ENCODE assay signal across 32 cellular contexts in the genomic region with DNA sequence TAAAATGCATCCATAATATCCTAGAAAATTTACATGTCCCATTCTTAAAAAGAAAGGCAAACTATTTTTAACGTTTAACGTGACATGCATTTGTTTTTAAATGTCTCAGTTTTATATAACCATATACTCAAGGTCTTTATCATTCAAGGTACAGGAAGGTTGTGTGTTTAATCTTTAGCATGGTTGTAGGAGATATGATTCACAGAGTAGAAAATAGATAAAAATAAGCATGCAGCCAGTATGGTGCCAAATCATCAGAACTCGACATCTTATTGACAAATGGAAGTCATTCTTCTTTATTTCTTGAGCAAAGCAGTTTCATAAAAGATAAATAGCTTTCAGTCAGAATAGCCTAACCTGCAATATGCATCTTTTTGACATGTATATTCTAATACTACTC. TPM values are rescaled to one million over a fixed set of nuclear protein-coding genes. Genes with fewer than 3 reads are reported as not detected.
"Had no signal": no experiment of that assay in that cellular context is flagged by ENCODE, and none has a peak within 500 bp of the region (broad histone marks: within the 10 kb centered on the region; RNA-seq: fewer than 3 reads in every experiment).

No MANE protein-coding gene starts in this region.

- DNase-seq: colonic mucosa; effector CD8-positive, alpha-beta T cell; endodermal cell; foreskin keratinocyte; heart left ventricle; kidney; nucleus accumbens; stimulated activated CD4-positive, alpha-beta T cell treated with anti-CD3 and anti-CD28 coated beads, Interleukin-12 subunit alpha, Interleukin-12 subunit beta, amount 100 ng/mL, for 4 hours; stimulated activated CD4-positive, alpha-beta T cell treated with anti-CD3 and anti-CD28 coated beads, Interleukin-1b, Interleukin-23, amount 100 ng/mL, for 48 hours; stimulated activated CD4-positive, alpha-beta T cell treated with anti-CD3 and anti-CD28 coated beads, Interleukin-4, amount 100 ng/mL, for 1 hour; stimulated activated CD8-positive, alpha-beta memory T cell treated with anti-CD3 and anti-CD28 coated beads, Interleukin-4, amount 100 ng/mL, for 48 hours; stimulated activated naive CD4-positive, alpha-beta T cell treated with Interleukin-2 at 50 U/mL for 16 hours; stomach; upper lobe of left lung had no signal

- H3K4me3 Mint-ChIP-seq: dendritic cell treated with granulocyte-macrophage colony-stimulating factor and Interleukin-4, amounts not matched to agents 40 ng/mL and 50 ng/mL, for 4 days; endodermal cell; memory B cell; nephron; neural progenitor cell had no signal

- H3K79me2 ChIP-seq: hepatocyte had no signal

- H3K9me3 ChIP-seq: colonic mucosa, esophagus muscularis mucosa, gastroesophageal sphincter, prostate gland, right atrium auricular region, stomach, thoracic aorta, tibial nerve, upper lobe of left lung had no signal

- H3K4me3 ChIP-seq: colonic mucosa, esophagus muscularis mucosa, gastroesophageal sphincter, heart left ventricle, hepatocyte, lung, neural progenitor cell, prostate gland, right atrium auricular region, smooth muscle cell, stomach, thoracic aorta, tibial nerve, upper lobe of left lung had no signal

- H3K27me3 Mint-ChIP-seq: dendritic cell treated with granulocyte-macrophage colony-stimulating factor and Interleukin-4, amounts not matched to agents 40 ng/mL and 50 ng/mL, for 4 days; memory B cell had no signal

- H3K4me2 ChIP-seq: hepatocyte, neural progenitor cell, smooth muscle cell had no signal

- H3K36me3 ChIP-seq: colonic mucosa, esophagus muscularis mucosa, gastroesophageal sphincter, neural progenitor cell, prostate gland, right atrium auricular region, stomach, thoracic aorta, tibial nerve had no signal

- H3K27ac Mint-ChIP-seq: endodermal cell, nephron, neural progenitor cell had no signal

- H3K27me3 ChIP-seq: colonic mucosa, esophagus muscularis mucosa, foreskin keratinocyte, gastroesophageal sphincter, heart left ventricle, hepatocyte, neural progenitor cell, right atrium auricular region, stomach, tibial nerve, upper lobe of left lung had no signal

- H3K9me3 Mint-ChIP-seq: dendritic cell treated with granulocyte-macrophage colony-stimulating factor and Interleukin-4, amounts not matched to agents 40 ng/mL and 50 ng/mL, for 4 days; memory B cell; neural progenitor cell had no signal

- H2AFZ ChIP-seq: hepatocyte, neural progenitor cell had no signal

- H3K36me3 Mint-ChIP-seq: neural progenitor cell had no signal

- H3K27ac ChIP-seq: colonic mucosa, epithelial cell of prostate, esophagus muscularis mucosa, foreskin keratinocyte, gastroesophageal sphincter, heart left ventricle, hepatocyte, neural progenitor cell, prostate gland, right atrium auricular region, stomach, thoracic aorta, tibial nerve, upper lobe of left lung had no signal

- ATAC-seq: foreskin keratinocyte, gastroesophageal sphincter, heart left ventricle, left lobe of liver, sciatic nerve had no signal

- H3K4me1 ChIP-seq: colonic mucosa, esophagus muscularis mucosa, foreskin keratinocyte, gastroesophageal sphincter, neural progenitor cell, prostate gland, right atrium auricular region, stomach, tibial nerve, upper lobe of left lung had no signal

- H3K4me1 Mint-ChIP-seq: nephron, neural progenitor cell had no signal

RNA-seq across cellular contexts. Expression of gene SAMSN1, which starts 51.0 kb away (rescaled TPM):
- total RNA-seq: fibroblast of lung, foreskin keratinocyte, osteocyte had no signal
- polyA plus RNA-seq: fibroblast of lung, foreskin keratinocyte, smooth muscle cell had no signal
